10 cellular contexts compared by ENCODE assay signal in genomic region chr11:34565417-34566208, GRCh38. TPM values are rescaled to one million over a fixed set of nuclear protein-coding genes. Genes with fewer than 3 reads are reported as not detected.
DNase-seq lines count a peak whose midpoint lies in the region; ATAC-seq and TF ChIP-seq lines count a peak whose summit lies in the region.
"Had no signal": no experiment of that assay in that cellular context is flagged by ENCODE, and none has a peak within 500 bp of the region (broad histone marks: within the 10 kb centered on the region; RNA-seq: fewer than 3 reads in every experiment).

No MANE protein-coding gene starts in this region.

- H3K4me1 ChIP-seq in liver (ENCODE audit: control insufficient read depth in 4 of 4, insufficient read depth in 4 of 4, low read length in 3 of 4) (peaks cover 0 to 8% (median 2%) of the 10 kb centered on the region in 4 donors), stomach (no peaks in the 10 kb centered on the region), aorta (ENCODE audit: control insufficient read depth in 1 of 2, insufficient read depth in 2 of 2, low read length in 2 of 2) (no peaks in the 10 kb centered on the region)

- intact Hi-C loops in stomach (cut with DNase I; ENCODE audit: low total_unique reads), result no loop called here
- intact Hi-C loops in aorta (cut with DNase I), result no loop called here

- no peaks in the 10 kb centered on the region for H3K9me3 ChIP-seq in liver (ENCODE audit: control insufficient read depth in 4 of 4, low read length in 3 of 4)
- H3K9me3 ChIP-seq in stomach, result no peaks in the 10 kb centered on the region
- no peaks in the 10 kb centered on the region for H3K9me3 ChIP-seq in aorta (ENCODE audit: control insufficient read depth, low read length)

- no peak for TF ChIP-seq POLR2A in stomach (IDR thresholded peaks at IDR 0.05)

- 92% methylated on average over 2 of the region's 2 CpGs for WGBS in liver
- WGBS in stomach, 5 donors, result 65 to 97% (median 80%) methylated on average over 2 of the region's 2 CpGs
- WGBS in aorta, 2 donors, result 77 to 91% methylated on average over 2 of the region's 2 CpGs

- H3K36me3 ChIP-seq in liver (ENCODE audit: control insufficient read depth in 4 of 4, insufficient read depth in 3 of 4, low read depth in 1 of 4, low read length in 3 of 4) (no peaks in the 10 kb centered on the region), stomach (no peaks in the 10 kb centered on the region), aorta (ENCODE audit: control insufficient read depth in 1 of 2, insufficient read depth in 2 of 2, low read length in 1 of 2) (no peaks in the 10 kb centered on the region)

- no peak for TF ChIP-seq EP300 in stomach (IDR thresholded peaks at IDR 0.05)

- peak; percentile 35 for TF ChIP-seq CTCF in WI38 (IDR thresholded peaks at IDR 0.05; ENCODE audit: low read depth, low read length)
- TF ChIP-seq CTCF in liver (IDR thresholded peaks at IDR 0.05; ENCODE audit: low read depth, low read length, missing input control), result peak; percentile 30
- TF ChIP-seq CTCF in stomach (IDR thresholded peaks at IDR 0.05), result peak in 3 of 7 experiments; percentile 21 to 24 (median 23)

- H3K9ac ChIP-seq in liver (ENCODE audit: low read depth in 1 of 2, low read length in 2 of 2), result no peak overlapping the region

- no peaks in the 10 kb centered on the region for H3K27me3 ChIP-seq in liver (ENCODE audit: control insufficient read depth in 4 of 4, insufficient read depth in 4 of 4, low read length in 3 of 4)
- peaks cover 0 to 2% (median 0%) of the 10 kb centered on the region in 3 donors for H3K27me3 ChIP-seq in stomach
- no peaks in the 10 kb centered on the region for H3K27me3 ChIP-seq in aorta (ENCODE audit: control insufficient read depth in 1 of 2, insufficient read depth in 2 of 2, low read length in 1 of 2)

- DNase-seq in ELR (ENCODE audit: low read depth) (peak; percentile 26), stomach (no peak), cerebellar cortex (ENCODE audit: low spot score) (no peak), aorta (no peak)
- peak; percentile 35 for DNase-seq in Jurkat, Clone E6-1 (ENCODE audit: low read depth, low spot score)
- DNase-seq: naive B cell had no signal

- TF ChIP-seq RAD21 in liver (IDR thresholded peaks at IDR 0.05), result peak; percentile 7 to 47

- H3K4me3 ChIP-seq in Jurkat, Clone E6-1 (ENCODE audit: low read length), result no peak overlapping the region
- H3K4me3 ChIP-seq in WI38 (ENCODE audit: low read depth, low read length), result no peak overlapping the region
- H3K4me3 ChIP-seq in liver (ENCODE audit: low read depth in 1 of 3, low read length in 3 of 3), result no peak overlapping the region
- H3K4me3 ChIP-seq in stomach, result no peak overlapping the region
- no peak overlapping the region for H3K4me3 ChIP-seq in aorta (ENCODE audit: low read length in 2 of 2)

- no peak overlapping the region for H3K27ac ChIP-seq in liver (ENCODE audit: low read depth in 1 of 2, low read length in 2 of 2)
- no peak overlapping the region for H3K27ac ChIP-seq in stomach
- no peak overlapping the region for H3K27ac ChIP-seq in aorta (ENCODE audit: low read depth in 1 of 2, low read length in 2 of 2)

- ATAC-seq in aorta (ENCODE audit: low FRiP score) (no peak), HG03045 (IDR thresholded peaks at IDR 0.05; ENCODE audit: unreplicated experiment) (no peak)

TF ChIP-seq in liver, 16 proteins besides CTCF, POLR2A, EP300 and RAD21:
- no peak for TF ChIP-seq MAX (IDR thresholded peaks at IDR 0.05)
- no peak for TF ChIP-seq RXRA (IDR thresholded peaks at IDR 0.05)
- no peak for TF ChIP-seq TAF1 (conservative IDR thresholded peaks at IDR 0.05)
- no peak for TF ChIP-seq SP1 (IDR thresholded peaks at IDR 0.05)
- no peak for TF ChIP-seq NR2F2 (IDR thresholded peaks at IDR 0.05)
- no peak for TF ChIP-seq REST (IDR thresholded peaks at IDR 0.05)
- TF ChIP-seq HNF4G (IDR thresholded peaks at IDR 0.05), result no peak
- no peak for TF ChIP-seq GABPA (IDR thresholded peaks at IDR 0.05 in 1 of 2, conservative IDR thresholded peaks at IDR 0.05 in 1 of 2)
- no peak for TF ChIP-seq FOXA1 (IDR thresholded peaks at IDR 0.05)
- no peak for TF ChIP-seq JUND (IDR thresholded peaks at IDR 0.05)

RNA-seq across cellular contexts. Expression of gene ELF5, which starts 52.0 kb away (rescaled TPM):
- not detected for polyA plus RNA-seq in Jurkat, Clone E6-1 (2012; ENCODE audit: insufficient read depth, insufficient read length)
- total RNA-seq in liver (under 1 TPM; 0.08 to 0.37 TPM), stomach (under 1 TPM in 1 of 5 donors, not detected in 4; 0.55 TPM), aorta (not detected)
- polyA plus RNA-seq in liver (under 1 TPM in 1 of 2 donors, not detected in 1; 0.06 TPM), stomach (under 1 TPM in 2 of 3 donors, not detected in 1; 0.19 to 0.78 TPM), aorta (not detected)
- total RNA-seq: cardiac septum had no signal

RNA-seq across cellular contexts. Expression of gene EHF, which starts 55.3 kb away (rescaled TPM):
- not detected for polyA plus RNA-seq in Jurkat, Clone E6-1 (2012; ENCODE audit: insufficient read depth, insufficient read length)
- total RNA-seq in liver (1 to 10 TPM; 1.1 to 5.9 TPM), stomach (100 to 1,000 TPM in 3 of 5 donors, 10 to 100 TPM in 2; 36.2 to 142 (median 113) TPM), aorta (under 1 TPM in 1 of 2 donors, not detected in 1; 0.75 TPM)
- polyA plus RNA-seq in liver (1 to 10 TPM in 1 of 2 donors, under 1 TPM in 1; 0.85 to 4.1 TPM), stomach (10 to 100 TPM; 15.5 to 22.8 (median 19.4) TPM), aorta (1 to 10 TPM in 1 of 2 donors, under 1 TPM in 1; 0.36 to 8.5 TPM)

Comparison
In these comparisons a context has a peak if more than half of its experiments do, and no peak if none do; other contexts are left out.
1. DNase-seq: peak in ELR (single experiment) and Jurkat, Clone E6-1 (single experiment); none in stomach (single experiment), cerebellar cortex (single experiment) and aorta (0 of 2).
2. RNA of gene EHF, which starts 55.3 kb away (total RNA-seq): 36.2 to 142 TPM in stomach; 1.1 to 5.9 TPM in liver and 0.75 TPM in aorta; every median in the first group is over 4 times any median in the second.